11 cellular contexts compared by ENCODE assay signal in the genomic region with DNA sequence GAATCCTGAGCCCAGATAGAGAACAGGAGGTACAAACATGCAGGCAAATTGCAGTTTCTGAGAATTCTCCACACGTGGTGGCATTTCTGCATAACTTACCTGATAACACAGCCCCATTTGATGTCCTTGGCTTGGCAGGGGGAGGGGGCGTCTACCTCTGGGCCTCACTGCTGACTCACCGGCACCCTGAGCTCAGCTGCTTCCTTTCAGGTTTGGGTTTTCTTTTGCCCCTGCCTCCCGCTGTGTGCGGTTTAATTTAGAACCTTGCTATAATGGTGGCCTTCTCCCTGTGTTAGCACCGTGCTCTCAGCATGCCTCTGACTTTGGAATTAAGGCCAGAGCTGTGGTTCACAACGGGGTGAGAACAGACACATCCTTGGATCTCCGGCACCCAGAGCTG. TPM values are rescaled to one million over a fixed set of nuclear protein-coding genes. Genes with fewer than 3 reads are reported as not detected.
DNase-seq lines count a peak whose midpoint lies in the region; ATAC-seq and TF ChIP-seq lines count a peak whose summit lies in the region.
"Had no signal": no experiment of that assay in that cellular context is flagged by ENCODE, and none has a peak within 500 bp of the region (broad histone marks: within the 10 kb centered on the region; RNA-seq: fewer than 3 reads in every experiment).

No MANE protein-coding gene starts in this region.

- TF ChIP-seq POLR2A in erythroblast (IDR thresholded peaks at IDR 0.05; ENCODE audit: low read length): no peak

- no peak overlapping the region; the same call in 1 of the 2 replicates for H3K4me3 Mint-ChIP-seq in WTC11

- H4K20me1 ChIP-seq in SK-N-SH (ENCODE audit: insufficient read depth): peaks cover 60% of the 10 kb centered on the region

- peaks cover 53 to 56% of the 10 kb centered on the region in 2 experiments for H3K4me1 ChIP-seq in SK-N-SH (ENCODE audit: control insufficient read depth in 1 of 2, insufficient read depth in 2 of 2, low read depth in 1 of 2, low read length in 1 of 2)
- H3K4me1 ChIP-seq: colonic mucosa had no signal

- peaks cover 30% of the 10 kb centered on the region for H3K27me3 Mint-ChIP-seq in WTC11 (ENCODE audit: low read depth)

- TF ChIP-seq RAD21 in SK-N-SH (IDR thresholded peaks at IDR 0.05; ENCODE audit: low read length): no peak

- H3K4me1 Mint-ChIP-seq in WTC11: peaks cover 72% of the 10 kb centered on the region

- no peak overlapping the region for H3K9ac ChIP-seq in SK-N-SH

- no peak for ATAC-seq in SK-N-SH treated with all-trans-retinoic acid at 6 μM for 48 hours
- peak; percentile 1; the same call in 1 of the 2 replicates for ATAC-seq in WTC11
- ATAC-seq in GM18520 (IDR thresholded peaks at IDR 0.05; ENCODE audit: unreplicated experiment): no peak

- H3K79me2 ChIP-seq in SK-N-SH (ENCODE audit: insufficient read depth): peaks cover 90% of the 10 kb centered on the region

- no peaks in the 10 kb centered on the region for H3K9me3 Mint-ChIP-seq in WTC11

- peak overlapping the region; percentile 45 for H3K4me2 ChIP-seq in SK-N-SH

- no peaks in the 10 kb centered on the region for H3K27me3 ChIP-seq in SK-N-SH (ENCODE audit: insufficient read depth)
- H3K27me3 ChIP-seq: colonic mucosa, ovary had no signal

- H3F3A ChIP-seq in SK-N-SH (replicated peaks; ENCODE audit: insufficient read depth): peaks cover 20% of the 10 kb centered on the region

- no peak overlapping the region; a peak in 1 of 4 replicates for H3K27ac ChIP-seq in SK-N-SH (ENCODE audit: low read depth in 2 of 2, low read length in 1 of 2)
- H3K27ac ChIP-seq: colonic mucosa, ovary had no signal

- no peak overlapping the region for H2AFZ ChIP-seq in SK-N-SH (ENCODE audit: low read depth)

- no peak for TF ChIP-seq CTCF in SK-N-SH (IDR thresholded peaks at IDR 0.05)
- TF ChIP-seq CTCF in WTC11 (IDR thresholded peaks at IDR 0.05): no peak

- no peak for TF ChIP-seq EP300 in SK-N-SH (IDR thresholded peaks at IDR 0.05; ENCODE audit: borderline replicate concordance in 1 of 2, low read depth in 1 of 2, low read length in 1 of 2)

- 84% methylated on average over 8 of the region's 8 CpGs for WGBS in SK-N-SH (ENCODE audit: low lambda C conversion rate)

- no peak overlapping the region for H3K4me3 ChIP-seq in SK-N-SH (ENCODE audit: low read depth in 2 of 2, low read length in 1 of 2)
- H3K4me3 ChIP-seq: colonic mucosa, ovary had no signal

- no peaks in the 10 kb centered on the region for H3K36me3 Mint-ChIP-seq in WTC11

- no peak for DNase-seq in SK-N-SH
- peak; percentile 57 for DNase-seq in WTC11 (ENCODE audit: low spot score)
- peak; percentile 25 to 44 for DNase-seq in erythroblast (lab: John Stamatoyannopoulos, UW)
- peak; percentile 34 for DNase-seq in stimulated activated CD4-positive, alpha-beta T cell treated with anti-CD3 and anti-CD28 coated beads, Interleukin-2, amount 100 ng/mL, for 4 hours (ENCODE audit: low read depth)
- no peak for DNase-seq in NCI-H1436 (lab: John Stamatoyannopoulos, UW)
- no peak for DNase-seq in HPDE6-E6E7 (ENCODE audit: extremely low spot score)
- DNase-seq: colonic mucosa, NCI-H1694 treated with DMSO at 0.1 percent for 48 hours had no signal

- no peaks in the 10 kb centered on the region for H3K9me3 ChIP-seq in SK-N-SH
- H3K9me3 ChIP-seq: colonic mucosa, ovary had no signal

- H3K36me3 ChIP-seq in SK-N-SH (replicated peaks in 1 of 2; ENCODE audit: control insufficient read depth in 1 of 2, insufficient read depth in 2 of 2, low read length in 1 of 2): peaks cover 5 to 12% of the 10 kb centered on the region in 2 experiments
- H3K36me3 ChIP-seq: colonic mucosa, ovary had no signal

- CTCF ChIA-PET in SK-N-SH (lab: Yijun Ruan, JAX): interaction anchor here (1.3 to 2.2 kb wide), 3 partner anchors 67 to 125 kb away, joined by 3 to 8 read pairs (median 3); no protein-coding TSS in a partner anchor
- CTCF ChIA-PET in WTC11 (lab: Charles Lee): interaction anchor here (0.8 to 1.6 kb wide), 3 partner anchors 63 to 121 kb away, joined by 4 to 5 read pairs (median 5); no protein-coding TSS in a partner anchor

- POLR2A ChIA-PET in SK-N-SH (lab: Yijun Ruan, JAX) (no interaction called here), WTC11 (lab: Charles Lee) (no interaction called here)

- H3K27ac Mint-ChIP-seq in WTC11: peak overlapping the region; percentile 67

- H3K9me2 ChIP-seq in SK-N-SH: no peaks in the 10 kb centered on the region

TF ChIP-seq in SK-N-SH, 30 proteins besides CTCF, POLR2A, EP300 and RAD21 (continues in another document):
- TF ChIP-seq RXRA (IDR thresholded peaks at IDR 0.05; ENCODE audit: borderline replicate concordance, low read depth): no peak
- no peak for TF ChIP-seq POLR2AphosphoS5 (IDR thresholded peaks at IDR 0.05; ENCODE audit: low read depth, low read length)
- TF ChIP-seq IRF3 (IDR thresholded peaks at IDR 0.05; ENCODE audit: low read depth, low read length): no peak
- TF ChIP-seq USF2 (IDR thresholded peaks at IDR 0.05; ENCODE audit: borderline replicate concordance, low read depth, low read length): no peak

TF ChIP-seq in SK-N-SH treated with all-trans-retinoic acid at 6 μM for 48 hours, 23 proteins besides CTCF, POLR2A, EP300 and RAD21:
- TF ChIP-seq ARNTL (CRISPR knock-in tag; IDR thresholded peaks at IDR 0.05; ENCODE audit: borderline replicate concordance, low read depth): no peak
- no peak for TF ChIP-seq ZC3H10 (CRISPR knock-in tag; IDR thresholded peaks at IDR 0.05)

TF ChIP-seq in WTC11, 78 proteins besides CTCF, POLR2A, EP300 and RAD21:
- TF ChIP-seq ZNF423 (CRISPR knock-in tag; IDR thresholded peaks at IDR 0.05) (peak; percentile 76), USF2 (CRISPR knock-in tag; IDR thresholded peaks at IDR 0.05) (0 out of 2 replicates have a peak, but pooled peaks have one; percentile 9), MXD4 (CRISPR knock-in tag; IDR thresholded peaks at IDR 0.05; ENCODE audit: borderline replicate concordance) (no peak), NFE2L1 (CRISPR knock-in tag; IDR thresholded peaks at IDR 0.05) (peak; percentile 94), SP1 (CRISPR knock-in tag; conservative IDR thresholded peaks at IDR 0.05) (0 out of 2 replicates have a peak, but pooled peaks have one; percentile 19), ZNF121 (CRISPR knock-in tag; IDR thresholded peaks at IDR 0.05) (no peak), TEAD1 (CRISPR knock-in tag; IDR thresholded peaks at IDR 0.05) (peak; percentile 40; the same call in 1 of the 2 replicates), ETV6 (CRISPR knock-in tag; IDR thresholded peaks at IDR 0.05) (peak; percentile 48; the same call in 1 of the 2 replicates), ZNF232 (CRISPR knock-in tag; IDR thresholded peaks at IDR 0.05) (no peak)
TF ChIP-seq in WTC11: peak in this region for 6.

RNA-seq across cellular contexts. Expression of gene CTIF, which starts 4.4 kb away (rescaled TPM):
- 47.2 and 47.8 TPM in 2 replicates for polyA plus RNA-seq in SK-N-SH (2012; rRNA removed)
- polyA plus RNA-seq in SK-N-SH (2012; cell fraction: cytosol; rRNA removed): 20.8 and 27.3 TPM in 2 replicates
- polyA plus RNA-seq in SK-N-SH (2012; cell fraction: nucleus; rRNA removed): 157 and 177 TPM in 2 replicates
- 18.9 to 28.5 TPM (median 20.4 TPM) in 3 replicates for total RNA-seq in WTC11 (2021)

Comparison
In these comparisons a context has a peak if more than half of its experiments do, and no peak if none do; other contexts are left out.
1. DNase-seq: peak in WTC11 (single experiment), erythroblast (2 of 2) and stimulated activated CD4-positive, alpha-beta T cell treated with anti-CD3 and anti-CD28 coated beads, Interleukin-2, amount 100 ng/mL, for 4 hours (single experiment); none in SK-N-SH (single experiment), NCI-H1436 (single experiment) and HPDE6-E6E7 (single experiment).
2. Of the 6 proteins assayed by ChIP-seq in both WTC11 and SK-N-SH: peak only in WTC11: USF2; only in SK-N-SH: none; in both: none; in neither: 5.